8 cellular contexts compared by ENCODE assay signal in genomic region chr15:52179278-52180195, GRCh38. TPM values are rescaled to one million over a fixed set of nuclear protein-coding genes. Genes with fewer than 3 reads are reported as not detected.
DNase-seq lines count a peak whose midpoint lies in the region; ATAC-seq and TF ChIP-seq lines count a peak whose summit lies in the region.

No MANE protein-coding gene starts in this region.

- peaks cover 4% of the 10 kb centered on the region for H3K4me1 Mint-ChIP-seq in endothelial cell (ENCODE audit: unreplicated experiment)

- H3K9me3 Mint-ChIP-seq in endothelial cell (ENCODE audit: unreplicated experiment): no peaks in the 10 kb centered on the region

- peak; percentile 81 for DNase-seq in Caki2 (ENCODE audit: low read depth)
- DNase-seq in HPDE6-E6E7 (ENCODE audit: extremely low spot score): peak; percentile 93
- DNase-seq in NK-92 treated with Interleukin-12 subunit alpha and Interleukin-12 subunit beta, amount 100 ng/mL, for 24 hours (lab: John Stamatoyannopoulos, UW): peak; percentile 84
- DNase-seq in activated CD8-positive, alpha-beta memory T cell treated with anti-CD3 and anti-CD28 coated beads, Interleukin-2, amount 50 U/mL, for 48 hours: peak; percentile 89
- peak; percentile 67 for DNase-seq in endothelial cell (ENCODE audit: low spot score)
- peak; percentile 69 for DNase-seq in middle frontal gyrus (ENCODE audit: extremely low spot score, low spot score)
- peak; percentile 66 to 76 for DNase-seq in stimulated activated CD8-positive, alpha-beta memory T cell treated with anti-CD3 and anti-CD28 coated beads, Interleukin-2, amount 100 ng/mL, for 1 hour (ENCODE audit: low read depth in 2 of 2)

- no peaks in the 10 kb centered on the region for H3K36me3 Mint-ChIP-seq in endothelial cell (ENCODE audit: low read depth, unreplicated experiment)

- H3K4me3 Mint-ChIP-seq in endothelial cell (ENCODE audit: unreplicated experiment): peak overlapping the region; percentile 94

- in situ Hi-C loops in Caki2 (cut with HindIII; ENCODE audit: low pct_unique_long_range_greater_than_20kb, low sequenced_read_pairs): no loop called here

- TF ChIP-seq CTCF in endothelial cell (IDR thresholded peaks at IDR 0.05; ENCODE audit: unreplicated experiment): no peak

- peaks cover 5% of the 10 kb centered on the region for H3K27me3 Mint-ChIP-seq in endothelial cell (ENCODE audit: unreplicated experiment)

- H3K27ac Mint-ChIP-seq in endothelial cell (ENCODE audit: unreplicated experiment): peak overlapping the region; percentile 50

- ATAC-seq in GM19468 (IDR thresholded peaks at IDR 0.05; ENCODE audit: extremely low read depth, unreplicated experiment): peak; percentile 73

RNA-seq across cellular contexts. Expression of gene GNB5, which starts 11.7 kb away (rescaled TPM):
- 35.3 and 54.8 TPM in 2 replicates for total RNA-seq in Caki2 (2014; rRNA removed; shearing (Covaris generic); ENCODE audit: low replicate concordance)
- 11.7 TPM for total RNA-seq in endothelial cell (ENCODE audit: unreplicated experiment)

Comparison
In these comparisons a context has a peak if more than half of its experiments do, and no peak if none do; other contexts are left out.
1. Peak in every context shown above with its lines: DNase-seq and ATAC-seq.